In genomic region chr14:73725116-73726024, GRCh38 we compare ENCODE assay signal across 8 cellular contexts. TPM values are rescaled to one million over a fixed set of nuclear protein-coding genes. Genes with fewer than 3 reads are reported as not detected.
DNase-seq lines count a peak whose midpoint lies in the region; ATAC-seq and TF ChIP-seq lines count a peak whose summit lies in the region.

No MANE protein-coding gene starts in this region.

- H3K4me3 Mint-ChIP-seq in neural crest cell (peak overlapping the region; percentile 45), endothelial cell (ENCODE audit: unreplicated experiment) (no peak overlapping the region)

- in situ Hi-C loops in ACHN (cut with HindIII; ENCODE audit: low pct_ligation_motif_present, low pct_unique_long_range_greater_than_20kb, low sequenced_read_pairs), result no loop called here

- H3K27me3 Mint-ChIP-seq in neural crest cell (ENCODE audit: low read depth) (no peaks in the 10 kb centered on the region), endothelial cell (ENCODE audit: unreplicated experiment) (peaks cover under 1% of the 10 kb centered on the region)

- H3K27ac ChIP-seq in caudate nucleus (ENCODE audit: low read depth, low read length), result peak overlapping the region; percentile 39

- H3K36me3 Mint-ChIP-seq in neural crest cell (ENCODE audit: low read depth) (peaks cover 15% of the 10 kb centered on the region), endothelial cell (ENCODE audit: low read depth, unreplicated experiment) (peaks cover 61% of the 10 kb centered on the region)

- ATAC-seq in GM19328 (IDR thresholded peaks at IDR 0.05; ENCODE audit: unreplicated experiment) (no peak), HG03045 (IDR thresholded peaks at IDR 0.05; ENCODE audit: unreplicated experiment) (no peak)

- H3K9me3 Mint-ChIP-seq in neural crest cell (no peaks in the 10 kb centered on the region), endothelial cell (ENCODE audit: unreplicated experiment) (no peaks in the 10 kb centered on the region)

- DNase-seq in ACHN (peak; percentile 25), HUDEP-2 (lab: John Stamatoyannopoulos, UW; ENCODE audit: unreplicated experiment in 76 of 76) (peak in 66 of 76 experiments; percentile 14 to 89 (median 66)), caudate nucleus (lab: John Stamatoyannopoulos, UW) (peak in 7 of 61 donors; percentile 7 to 46 (median 23)), neural crest cell (ENCODE audit: low read depth, low spot score) (no peak), foreskin melanocyte (no peak), endothelial cell (ENCODE audit: low spot score) (no peak)

- peaks cover 38% of the 10 kb centered on the region for H3K4me1 Mint-ChIP-seq in neural crest cell
- peaks cover 30% of the 10 kb centered on the region for H3K4me1 Mint-ChIP-seq in endothelial cell (ENCODE audit: unreplicated experiment)

- H3K27ac Mint-ChIP-seq in neural crest cell (ENCODE audit: unreplicated experiment), result peak overlapping the region; percentile 91
- H3K27ac Mint-ChIP-seq in endothelial cell (ENCODE audit: unreplicated experiment), result no peak overlapping the region

- no peak for TF ChIP-seq CTCF in neural crest cell (conservative IDR thresholded peaks at IDR 0.05)
- TF ChIP-seq CTCF in endothelial cell (IDR thresholded peaks at IDR 0.05; ENCODE audit: unreplicated experiment), result no peak

RNA-seq across cellular contexts. Expression of gene PNMA1, which starts 11.2 kb away (rescaled TPM):
- 94.4 and 97.4 TPM in 2 replicates for total RNA-seq in neural crest cell
- total RNA-seq in endothelial cell (ENCODE audit: unreplicated experiment), result 32.7 TPM

Comparison
In these comparisons a context has a peak if more than half of its experiments do, and no peak if none do; other contexts are left out.
1. DNase-seq: peak in ACHN (single experiment) and HUDEP-2 (66 of 76); none in neural crest cell (single experiment), foreskin melanocyte (single experiment) and endothelial cell (single experiment).